ENCODE assay signal across 8 cellular contexts in genomic region chr3:125052671-125053303, GRCh38. TPM values are rescaled to one million over a fixed set of nuclear protein-coding genes. Genes with fewer than 3 reads are reported as not detected.
DNase-seq lines count a peak whose midpoint lies in the region; ATAC-seq and TF ChIP-seq lines count a peak whose summit lies in the region.

No MANE protein-coding gene starts in this region.

- intact Hi-C loops in ascending aorta (cut with DNase I): loop anchor here (1.0 to 10.0 kb wide), 4 partner anchors 9 to 1668 kb away; partner anchors contain the start of gene OSBPL11

- H3K27me3 ChIP-seq in BLaER1 (no peaks in the 10 kb centered on the region), ascending aorta (no peaks in the 10 kb centered on the region), lung (ENCODE audit: control insufficient read depth, insufficient read depth) (no peaks in the 10 kb centered on the region)

- H3K4me3 ChIP-seq in BLaER1: peak overlapping the region; percentile 45; the same call in 1 of the 2 replicates
- H3K4me3 ChIP-seq in HFF-Myc (replicated peaks; ENCODE audit: low read depth, low read length): peak overlapping the region; percentile 31
- peak overlapping the region; percentile 38 to 93 for H3K4me3 ChIP-seq in ascending aorta
- H3K4me3 ChIP-seq in lung: peak overlapping the region; percentile 12
- no peak overlapping the region for H3K4me3 ChIP-seq in urinary bladder (ENCODE audit: low read depth, low read length)

- peaks cover 43% of the 10 kb centered on the region for H4K20me1 ChIP-seq in BLaER1

- ATAC-seq in lung (ENCODE audit: insufficient read depth, low FRiP score) (no peak), HG02588 (IDR thresholded peaks at IDR 0.05; ENCODE audit: unreplicated experiment) (no peak), HG03139 (IDR thresholded peaks at IDR 0.05; ENCODE audit: unreplicated experiment) (no peak)

- H3K36me3 ChIP-seq in BLaER1 (peaks cover 6% of the 10 kb centered on the region; the same call in 1 of the 2 replicates), ascending aorta (no peaks in the 10 kb centered on the region), lung (ENCODE audit: control insufficient read depth in 2 of 2, insufficient read depth in 2 of 2, low read length in 2 of 2) (no peaks in the 10 kb centered on the region), urinary bladder (ENCODE audit: insufficient read depth) (no peaks in the 10 kb centered on the region)

- DNase-seq in HFF-Myc (ENCODE audit: extremely low read depth, low read depth) (no peak), ascending aorta (ENCODE audit: low spot score in 2 of 2) (peak in 1 of 2 donors; percentile 80), lung (ENCODE audit: low spot score) (no peak), midbrain (lab: John Stamatoyannopoulos, UW) (no peak)

- no peaks in the 10 kb centered on the region for H3K9me3 ChIP-seq in BLaER1
- H3K9me3 ChIP-seq in ascending aorta: no peaks in the 10 kb centered on the region
- no peaks in the 10 kb centered on the region for H3K9me3 ChIP-seq in lung (ENCODE audit: control insufficient read depth in 2 of 2, insufficient read depth in 1 of 2, low read length in 1 of 2)

- H3K4me1 ChIP-seq in BLaER1: peaks cover 63% of the 10 kb centered on the region
- H3K4me1 ChIP-seq in ascending aorta: peaks cover 21 to 51% of the 10 kb centered on the region in 2 donors
- peaks cover 21 to 45% of the 10 kb centered on the region in 2 donors for H3K4me1 ChIP-seq in lung (ENCODE audit: control insufficient read depth in 2 of 2, insufficient read depth in 2 of 2, low read length in 2 of 2)
- peaks cover 4% of the 10 kb centered on the region for H3K4me1 ChIP-seq in urinary bladder (ENCODE audit: insufficient read depth)

- TF ChIP-seq CTCF in HFF-Myc (IDR thresholded peaks at IDR 0.05; ENCODE audit: low read depth, low read length, missing control alignments) (no peak), ascending aorta (IDR thresholded peaks at IDR 0.05) (no peak), lung (IDR thresholded peaks at IDR 0.05; ENCODE audit: control extremely low read depth, extremely low read depth) (no peak)

- peak overlapping the region; percentile 92 for H3K4me2 ChIP-seq in BLaER1

- H3K27ac ChIP-seq in BLaER1 (no peak overlapping the region), ascending aorta (peak overlapping the region; percentile 95 to 98), lung (ENCODE audit: low read depth in 1 of 2, low read length in 1 of 2) (peak overlapping the region; percentile 71 to 99), urinary bladder (ENCODE audit: low read depth) (peak overlapping the region; percentile 3)

- 41 to 54% methylated on average over 6 of the region's 6 CpGs for WGBS in lung, 2 donors
- WGBS in urinary bladder: 20% methylated on average over 6 of the region's 6 CpGs

- H3K9ac ChIP-seq in BLaER1: peak overlapping the region; percentile 53; the same call in 1 of the 2 replicates

RNA-seq across cellular contexts. Expression of gene HEG1, which starts 3.0 kb away (rescaled TPM):
- 153 TPM for total RNA-seq in ascending aorta
- 100 to 1,000 TPM in 1 of 2 donors, 10 to 100 TPM in 1; 90.4 to 115 TPM for total RNA-seq in lung
- 10 to 100 TPM; 18.0 to 40.9 TPM for polyA plus RNA-seq in lung
- 42.1 TPM for total RNA-seq in urinary bladder
- polyA plus RNA-seq in urinary bladder: 32.9 TPM
